1 cellular context compared by ENCODE assay signal in the genomic region with DNA sequence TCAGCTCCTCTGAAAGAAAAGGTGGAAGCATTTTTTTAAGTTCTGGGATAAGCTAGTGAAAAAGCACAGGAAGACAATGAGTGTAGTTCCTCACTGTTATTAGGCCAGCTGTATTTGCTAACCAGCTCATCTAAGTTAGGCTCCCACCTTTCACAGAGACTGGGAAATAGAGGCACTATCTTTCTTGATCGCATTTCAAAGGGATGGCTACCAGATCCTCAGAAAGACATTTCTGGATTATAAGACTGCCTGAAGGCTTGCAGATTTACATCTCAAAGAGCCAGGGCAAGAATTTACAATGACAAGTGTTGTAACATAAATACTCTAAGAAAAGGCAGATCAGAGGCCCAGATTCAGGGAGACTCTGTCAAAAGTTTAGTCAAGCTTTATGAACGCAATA.
TF ChIP-seq lines count a peak whose summit lies in the region.

No MANE protein-coding gene starts in this region.

TF ChIP-seq in WTC11, 78 proteins besides CTCF, POLR2A, EP300 and RAD21:
- TF ChIP-seq, protein P1, sequence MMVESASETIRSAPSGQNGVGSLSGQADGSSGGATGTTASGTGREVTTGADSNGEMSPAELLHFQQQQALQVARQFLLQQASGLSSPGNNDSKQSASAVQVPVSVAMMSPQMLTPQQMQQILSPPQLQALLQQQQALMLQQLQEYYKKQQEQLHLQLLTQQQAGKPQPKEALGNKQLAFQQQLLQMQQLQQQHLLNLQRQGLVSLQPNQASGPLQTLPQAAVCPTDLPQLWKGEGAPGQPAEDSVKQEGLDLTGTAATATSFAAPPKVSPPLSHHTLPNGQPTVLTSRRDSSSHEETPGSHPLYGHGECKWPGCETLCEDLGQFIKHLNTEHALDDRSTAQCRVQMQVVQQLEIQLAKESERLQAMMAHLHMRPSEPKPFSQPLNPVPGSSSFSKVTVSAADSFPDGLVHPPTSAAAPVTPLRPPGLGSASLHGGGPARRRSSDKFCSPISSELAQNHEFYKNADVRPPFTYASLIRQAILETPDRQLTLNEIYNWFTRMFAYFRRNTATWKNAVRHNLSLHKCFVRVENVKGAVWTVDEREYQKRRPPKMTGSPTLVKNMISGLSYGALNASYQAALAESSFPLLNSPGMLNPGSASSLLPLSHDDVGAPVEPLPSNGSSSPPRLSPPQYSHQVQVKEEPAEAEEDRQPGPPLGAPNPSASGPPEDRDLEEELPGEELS (CRISPR knock-in tag; IDR thresholded peaks at IDR 0.05), result peak; percentile 64; the same call in 1 of the 2 replicates
- TF ChIP-seq ZNF512 (CRISPR knock-in tag; IDR thresholded peaks at IDR 0.05; ENCODE audit: borderline replicate concordance) (no peak), SP1 (CRISPR knock-in tag; conservative IDR thresholded peaks at IDR 0.05) (peak; percentile 21; the same call in 1 of the 2 replicates)
TF ChIP-seq in WTC11: peak in this region for 2.
